8 cellular contexts compared by ENCODE assay signal in the genomic region with DNA sequence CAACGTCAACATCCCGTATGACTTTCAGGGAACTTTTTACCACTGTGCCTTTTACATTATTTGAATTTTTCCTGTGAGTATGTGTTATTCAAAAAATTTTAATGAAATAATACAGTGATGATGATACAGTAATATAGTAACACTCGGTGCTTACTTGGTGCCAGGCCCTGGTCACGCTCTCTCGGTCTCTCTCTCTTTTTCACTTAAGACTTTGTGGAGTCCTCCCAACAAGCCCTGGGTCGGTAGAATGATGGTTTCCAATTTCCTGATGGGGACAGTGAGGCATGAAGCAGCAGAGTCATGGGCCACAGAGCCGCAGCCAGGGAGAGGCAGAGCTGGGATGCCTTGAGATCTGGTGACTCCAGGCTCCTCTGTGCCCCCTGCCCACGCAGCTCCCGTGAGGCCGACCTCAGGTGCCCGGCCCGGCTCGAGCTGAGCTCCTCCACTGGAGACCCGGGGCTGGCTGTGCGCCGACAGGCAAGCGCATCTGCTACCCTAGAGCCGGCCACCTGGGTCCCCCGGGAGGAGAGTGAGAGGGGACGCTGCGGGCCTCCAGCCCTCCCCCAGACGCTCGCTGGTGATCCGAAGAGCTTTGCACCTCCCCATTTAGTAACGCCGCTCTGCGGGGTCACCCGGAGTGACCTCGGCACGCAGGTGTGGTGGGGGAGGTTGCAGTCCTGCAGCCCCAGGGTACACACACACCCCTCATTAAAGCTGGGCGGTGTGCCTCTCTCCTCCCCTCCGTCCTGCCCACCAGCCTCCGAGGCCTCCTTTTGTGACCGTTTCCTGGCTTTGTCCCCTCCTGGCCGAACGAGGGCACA. TPM values are rescaled to one million over a fixed set of nuclear protein-coding genes. Genes with fewer than 3 reads are reported as not detected.
DNase-seq lines count a peak whose midpoint lies in the region; ATAC-seq, FAIRE-seq and TF ChIP-seq lines count a peak whose summit lies in the region.

No MANE protein-coding gene starts in this region.

- no peaks in the 10 kb centered on the region for H3K79me2 ChIP-seq in keratinocyte (ENCODE audit: control insufficient read depth, insufficient read depth, low read length)

- H3K27me3 ChIP-seq in right atrium auricular region: no peaks in the 10 kb centered on the region
- no peaks in the 10 kb centered on the region for H3K27me3 ChIP-seq in keratinocyte (ENCODE audit: control insufficient read depth, extremely low read depth, insufficient read depth, low read length)
- no peaks in the 10 kb centered on the region for H3K27me3 ChIP-seq in aorta (ENCODE audit: control insufficient read depth in 1 of 2, insufficient read depth in 2 of 2, low read length in 1 of 2)

- intact Hi-C loops in cardiac septum (cut with DNase I) (loop anchor here (5.0 kb wide), 1 partner anchor 33 kb away; a partner anchor contains a TSS), aorta (cut with DNase I) (loop anchor here in 1 of 2 donors (2.0 kb wide), 1 partner anchor 31 kb away; a partner anchor contains a TSS)

- H3K36me3 ChIP-seq in right atrium auricular region (no peaks in the 10 kb centered on the region), keratinocyte (ENCODE audit: control insufficient read depth in 2 of 2, extremely low read depth in 1 of 2, insufficient read depth in 2 of 2, low read length in 2 of 2) (no peaks in the 10 kb centered on the region), aorta (ENCODE audit: control insufficient read depth in 1 of 2, insufficient read depth in 2 of 2, low read length in 1 of 2) (no peaks in the 10 kb centered on the region)

- no peak overlapping the region for H3K9ac ChIP-seq in keratinocyte (ENCODE audit: control insufficient read depth, extremely low read depth, insufficient read depth, low read length)

- no peaks in the 10 kb centered on the region for H3K9me1 ChIP-seq in keratinocyte (ENCODE audit: control insufficient read depth, extremely low read depth, insufficient read depth, low read length)

- H3K27ac ChIP-seq in right atrium auricular region (peak overlapping the region; percentile 84 to 99), keratinocyte (ENCODE audit: control insufficient read depth, insufficient read depth, low read length) (no peak overlapping the region), aorta (ENCODE audit: low read depth in 1 of 2, low read length in 2 of 2) (peak overlapping the region in 1 of 2 donors; percentile 25)

- 6 to 9% methylated on average over 34 to 36 of the region's 36 CpGs for WGBS in aorta, 2 donors

- FAIRE-seq in keratinocyte (lab: Jason Lieb, UNC) (no peak), frontal cortex (lab: Jason Lieb, UNC) (no peak)

- peak overlapping the region; percentile 32 for H3K4me2 ChIP-seq in keratinocyte (ENCODE audit: control insufficient read depth, extremely low read depth, insufficient read depth, low read depth, low read length)

- peak overlapping the region; percentile 19 to 31 for H3K4me3 ChIP-seq in right atrium auricular region
- H3K4me3 ChIP-seq in keratinocyte (ENCODE audit: control insufficient read depth in 2 of 3, extremely low read depth in 1 of 3, insufficient read depth in 2 of 3, low read depth in 1 of 3, low read length in 3 of 3): no peak overlapping the region
- H3K4me3 ChIP-seq in aorta (ENCODE audit: low read length in 2 of 2): no peak overlapping the region

- H3K4me1 ChIP-seq in right atrium auricular region: peaks cover 0 to 43% of the 10 kb centered on the region in 2 donors
- peaks cover 3% of the 10 kb centered on the region for H3K4me1 ChIP-seq in keratinocyte (ENCODE audit: control insufficient read depth, extremely low read depth, insufficient read depth, low read length)
- no peaks in the 10 kb centered on the region for H3K4me1 ChIP-seq in aorta (ENCODE audit: control insufficient read depth in 1 of 2, insufficient read depth in 2 of 2, low read length in 2 of 2)

- dilution Hi-C loops in keratinocyte (cut with MboI; ENCODE audit: extremely low pct_ligation_motif_present, low sequenced_read_pairs): no loop called here

- ATAC-seq in aorta (ENCODE audit: low FRiP score): peak; percentile 39

- no peaks in the 10 kb centered on the region for H3K9me3 ChIP-seq in right atrium auricular region
- H3K9me3 ChIP-seq in keratinocyte (ENCODE audit: control insufficient read depth, low read depth, low read length): no peaks in the 10 kb centered on the region
- H3K9me3 ChIP-seq in aorta (ENCODE audit: control insufficient read depth, low read length): no peaks in the 10 kb centered on the region

- no peak overlapping the region for H2AFZ ChIP-seq in keratinocyte (ENCODE audit: control insufficient read depth, low read length)

- DNase-seq in right atrium auricular region (ENCODE audit: low spot score): no peak
- DNase-seq in cardiac septum (ENCODE audit: low spot score): no peak
- DNase-seq in astrocyte of the hippocampus (ENCODE audit: low read depth, low spot score): peak; percentile 80
- DNase-seq in keratinocyte (ENCODE audit: low read depth, low spot score): no peak
- no peak for DNase-seq in aorta
- DNase-seq in NCI-H510A (lab: John Stamatoyannopoulos, UW): no peak
- no peak for DNase-seq in activated CD8-positive, alpha-beta memory T cell treated with anti-CD3 and anti-CD28 coated beads, Interleukin-2, amount 50 U/mL, for 48 hours
- DNase-seq in frontal cortex (ENCODE audit: low spot score in 2 of 2): no peak

- H4K20me1 ChIP-seq in keratinocyte (ENCODE audit: control insufficient read depth, extremely low read depth, insufficient read depth, low read length): no peaks in the 10 kb centered on the region

- no peak for TF ChIP-seq CTCF in right atrium auricular region (IDR thresholded peaks at IDR 0.05)
- no peak for TF ChIP-seq CTCF in keratinocyte (optimal IDR thresholded peaks at IDR 0.05 in 1 of 3, IDR thresholded peaks at IDR 0.05 in 1 of 3, conservative IDR thresholded peaks at IDR 0.05 in 1 of 3; ENCODE audit: extremely low read depth in 1 of 3, insufficient read depth in 2 of 3, low read length in 3 of 3)

RNA-seq across cellular contexts. Expression of a gene that starts 4.4 kb away (rescaled TPM):
- 100 to 1,000 TPM in 1 of 2 donors, 10 to 100 TPM in 1; 97.5 to 103 TPM for total RNA-seq in right atrium auricular region
- total RNA-seq in cardiac septum: 6.7 TPM
- polyA plus RNA-seq in keratinocyte: not detected in 3 replicates
- polyA plus RNA-seq in keratinocyte (2011; ENCODE audit: low read depth): not detected
- polyA plus RNA-seq in keratinocyte (2011; cell fraction: cytosol; rRNA removed): not detected in 2 replicates
- polyA plus RNA-seq in keratinocyte (2011; cell fraction: nucleus; rRNA removed): not detected in 2 replicates
- polyA plus RNA-seq in keratinocyte (2012; ENCODE audit: low replicate concordance): not detected in 2 replicates
- not detected in 3 replicates for polyA minus RNA-seq in keratinocyte
- not detected for polyA minus RNA-seq in keratinocyte (2011; cell fraction: cytosol; rRNA and poly(A)+ RNA removed)
- not detected in 2 replicates for polyA minus RNA-seq in keratinocyte (2011; cell fraction: nucleus; rRNA and poly(A)+ RNA removed)
- under 1 TPM in 1 of 2 donors, not detected in 1; 0.48 TPM for total RNA-seq in aorta
- polyA plus RNA-seq in aorta: not detected
- total RNA-seq in frontal cortex: not detected

RNA-seq across cellular contexts. Expression of a gene that starts 12.8 kb away (rescaled TPM):
- total RNA-seq in right atrium auricular region (100 to 1,000 TPM; 111 to 172 TPM), cardiac septum (2.0 TPM), aorta (not detected), frontal cortex (0.41 TPM)
- polyA plus RNA-seq in keratinocyte (not detected in 3 replicates), aorta (not detected)
- not detected for polyA plus RNA-seq in keratinocyte (2011; ENCODE audit: low read depth)
- polyA plus RNA-seq in keratinocyte (2011; cell fraction: cytosol; rRNA removed): not detected in 2 replicates
- not detected in 2 replicates for polyA plus RNA-seq in keratinocyte (2011; cell fraction: nucleus; rRNA removed)
- polyA plus RNA-seq in keratinocyte (2012; ENCODE audit: low replicate concordance): not detected in 2 replicates
- polyA minus RNA-seq in keratinocyte: not detected in 3 replicates
- not detected for polyA minus RNA-seq in keratinocyte (2011; cell fraction: cytosol; rRNA and poly(A)+ RNA removed)
- polyA minus RNA-seq in keratinocyte (2011; cell fraction: nucleus; rRNA and poly(A)+ RNA removed): not detected in 2 replicates

RNA-seq across cellular contexts. Expression of a gene that starts 30.9 kb away (rescaled TPM):
- total RNA-seq in right atrium auricular region: 1 to 10 TPM; 6.2 to 6.4 TPM
- total RNA-seq in cardiac septum: 12.2 TPM
- 1.5 to 4.3 TPM (median 2.4 TPM) in 3 replicates for polyA plus RNA-seq in keratinocyte
- 1.2 TPM for polyA plus RNA-seq in keratinocyte (2011; ENCODE audit: low read depth)
- 2.2 and 5.3 TPM in 2 replicates for polyA plus RNA-seq in keratinocyte (2011; cell fraction: cytosol; rRNA removed)
- polyA plus RNA-seq in keratinocyte (2011; cell fraction: nucleus; rRNA removed): 10.5 and 20.5 TPM in 2 replicates
- polyA plus RNA-seq in keratinocyte (2012; ENCODE audit: low replicate concordance): 5.7 and 8.6 TPM in 2 replicates
- 1.8 to 27.2 TPM (median 3.9 TPM) in 3 replicates for polyA minus RNA-seq in keratinocyte
- polyA minus RNA-seq in keratinocyte (2011; cell fraction: cytosol; rRNA and poly(A)+ RNA removed): 15.5 TPM
- polyA minus RNA-seq in keratinocyte (2011; cell fraction: nucleus; rRNA and poly(A)+ RNA removed): 5.2 and 9.3 TPM in 2 replicates
- 10 to 100 TPM; 12.9 to 13.1 TPM for total RNA-seq in aorta
- 10 to 100 TPM in 1 of 2 donors, under 1 TPM in 1; 0.63 to 12.6 TPM for polyA plus RNA-seq in aorta
- total RNA-seq in frontal cortex: 3.7 TPM

RNA-seq across cellular contexts. Expression of a gene that starts 49.6 kb away (rescaled TPM):
- total RNA-seq in right atrium auricular region (10 to 100 TPM in 1 of 2 donors, 1 to 10 TPM in 1; 9.2 to 12.2 TPM), cardiac septum (19.4 TPM), aorta (10 to 100 TPM; 12.7 to 13.2 TPM), frontal cortex (3.3 TPM)
- polyA plus RNA-seq in keratinocyte (2.7 to 3.3 TPM (median 2.7 TPM) in 3 replicates), aorta (10 to 100 TPM in 1 of 2 donors, 1 to 10 TPM in 1; 2.8 to 12.6 TPM)
- 0.75 TPM for polyA plus RNA-seq in keratinocyte (2011; ENCODE audit: low read depth)
- polyA plus RNA-seq in keratinocyte (2011; cell fraction: cytosol; rRNA removed): 2.3 and 2.9 TPM in 2 replicates
- 5.5 and 6.2 TPM in 2 replicates for polyA plus RNA-seq in keratinocyte (2011; cell fraction: nucleus; rRNA removed)
- polyA plus RNA-seq in keratinocyte (2012; ENCODE audit: low replicate concordance): 3.0 and 6.3 TPM in 2 replicates
- 1.0 to 4.2 TPM (median 3.2 TPM) in 3 replicates for polyA minus RNA-seq in keratinocyte
- polyA minus RNA-seq in keratinocyte (2011; cell fraction: cytosol; rRNA and poly(A)+ RNA removed): 7.3 TPM
- 2.4 and 4.1 TPM in 2 replicates for polyA minus RNA-seq in keratinocyte (2011; cell fraction: nucleus; rRNA and poly(A)+ RNA removed)

RNA-seq across cellular contexts. Expression of a gene that starts 50.4 kb away (rescaled TPM):
- 10 to 100 TPM; 17.7 to 25.8 TPM for total RNA-seq in right atrium auricular region
- 13.7 TPM for total RNA-seq in cardiac septum
- polyA plus RNA-seq in keratinocyte: 2.6 to 6.9 TPM (median 3.1 TPM) in 3 replicates
- polyA plus RNA-seq in keratinocyte (2011; ENCODE audit: low read depth): 5.6 TPM
- polyA plus RNA-seq in keratinocyte (2011; cell fraction: cytosol; rRNA removed): 3.3 and 9.9 TPM in 2 replicates
- polyA plus RNA-seq in keratinocyte (2011; cell fraction: nucleus; rRNA removed): 2.5 and 4.0 TPM in 2 replicates
- 7.2 and 13.5 TPM in 2 replicates for polyA plus RNA-seq in keratinocyte (2012; ENCODE audit: low replicate concordance)
- polyA minus RNA-seq in keratinocyte: 0.99 to 2.3 TPM (median 1.9 TPM) in 3 replicates
- polyA minus RNA-seq in keratinocyte (2011; cell fraction: cytosol; rRNA and poly(A)+ RNA removed): 17.3 TPM
- 1.2 and 3.0 TPM in 2 replicates for polyA minus RNA-seq in keratinocyte (2011; cell fraction: nucleus; rRNA and poly(A)+ RNA removed)
- total RNA-seq in aorta: 10 to 100 TPM; 13.2 to 17.3 TPM
- 10 to 100 TPM; 13.4 to 38.8 TPM for polyA plus RNA-seq in aorta
- 2.9 TPM for total RNA-seq in frontal cortex

Comparison
In these comparisons a context has a peak if more than half of its experiments do, and no peak if none do; other contexts are left out.
1. RNA of a gene that starts 4.4 kb away (total RNA-seq): 97.5 to 103 TPM in right atrium auricular region; 6.7 TPM in cardiac septum (single experiment), 0.48 TPM in aorta and not detected in frontal cortex (single experiment); every median in the first group is over 10 times any median in the second.
2. RNA of a gene that starts 12.8 kb away (total RNA-seq): 111 to 172 TPM in right atrium auricular region; 2.0 TPM in cardiac septum (single experiment), 0.41 TPM in frontal cortex (single experiment) and not detected in aorta; every median in the first group is over 10 times any median in the second.
3. H3K4me3 ChIP-seq: peak in right atrium auricular region (2 of 2); none in keratinocyte (0 of 3) and aorta (0 of 2).